ENCODE assay signal across 24 cellular contexts in genomic region chr17:66270106-66270505, GRCh38. TPM values are rescaled to one million over a fixed set of nuclear protein-coding genes. Genes with fewer than 3 reads are reported as not detected.
"Had no signal": no experiment of that assay in that cellular context is flagged by ENCODE, and none has a peak within 500 bp of the region (broad histone marks: within the 10 kb centered on the region; RNA-seq: fewer than 3 reads in every experiment).

No MANE protein-coding gene starts in this region.

- H3K27me3 Mint-ChIP-seq: stimulated activated naive CD8-positive, alpha-beta T cell treated with anti-CD3 and anti-CD28 coated beads, Interleukin-15, amount 100 ng/mL, for 72 hours had no signal

- H3K27ac Mint-ChIP-seq: naive B cell; nephron; stimulated activated naive B cell treated with anti-CD40 and anti-IgM and Interleukin-4, amounts not matched to agents 10 μg/mL and 1 μg/mL and 100 μg/mL, for 72 hours; stimulated activated naive CD8-positive, alpha-beta T cell treated with anti-CD3 and anti-CD28 coated beads, Interleukin-15, amount 100 ng/mL, for 72 hours had no signal

- DNase-seq: effector CD4-positive, alpha-beta T cell; foreskin melanocyte; head of caudate nucleus; mesendoderm; naive B cell; psoas muscle; retina; stimulated activated CD4-positive, alpha-beta T cell treated with anti-CD3 and anti-CD28 coated beads, Interleukin-2, amount 100 ng/mL, for 24 hours; stimulated activated CD4-positive, alpha-beta T cell treated with anti-CD3 and anti-CD28 coated beads, Interleukin-4, amount 100 ng/mL, for 4 hours; stimulated activated naive B cell treated with anti-CD40 and anti-IgM and Interleukin-4, amounts not matched to agents 10 μg/mL and 1 μg/mL and 100 μg/mL, for 72 hours; stimulated activated naive CD8-positive, alpha-beta T cell treated with anti-CD3 and anti-CD28 coated beads, Interleukin-15, amount 100 ng/mL, for 72 hours; testis; upper lobe of right lung had no signal

- H3K36me3 Mint-ChIP-seq: naive B cell; stimulated activated naive B cell treated with anti-CD40 and anti-IgM and Interleukin-4, amounts not matched to agents 10 μg/mL and 1 μg/mL and 100 μg/mL, for 72 hours had no signal

- H3K4me2 ChIP-seq: hepatocyte had no signal

- H3K4me3 ChIP-seq: hepatocyte, psoas muscle, testis, tibial nerve, upper lobe of right lung, vagina had no signal

- ATAC-seq: psoas muscle; sciatic nerve; stimulated activated naive B cell treated with anti-CD40 and anti-IgM and Interleukin-4, amounts not matched to agents 10 μg/mL and 1 μg/mL and 100 μg/mL, for 72 hours; stimulated activated naive CD8-positive, alpha-beta T cell treated with anti-CD3 and anti-CD28 coated beads, Interleukin-15, amount 100 ng/mL, for 72 hours; upper lobe of right lung had no signal

- H3K9me3 ChIP-seq: psoas muscle, testis, upper lobe of right lung, vagina had no signal

- H2AFZ ChIP-seq: hepatocyte had no signal

- H3K36me3 ChIP-seq: tibial nerve, upper lobe of right lung, vagina had no signal

- H3K4me1 ChIP-seq: psoas muscle, testis, upper lobe of right lung, vagina had no signal

- H3K27ac ChIP-seq: hepatocyte, psoas muscle, testis, tibial nerve, upper lobe of right lung, vagina had no signal

- H3K27me3 ChIP-seq: hepatocyte, testis, tibial nerve, upper lobe of right lung, vagina had no signal

- H3K4me3 Mint-ChIP-seq: nephron; stimulated activated naive B cell treated with anti-CD40 and anti-IgM and Interleukin-4, amounts not matched to agents 10 μg/mL and 1 μg/mL and 100 μg/mL, for 72 hours; stimulated activated naive CD8-positive, alpha-beta T cell treated with anti-CD3 and anti-CD28 coated beads, Interleukin-15, amount 100 ng/mL, for 72 hours had no signal

- H3K4me1 Mint-ChIP-seq: naive B cell; stimulated activated naive B cell treated with anti-CD40 and anti-IgM and Interleukin-4, amounts not matched to agents 10 μg/mL and 1 μg/mL and 100 μg/mL, for 72 hours; stimulated activated naive CD8-positive, alpha-beta T cell treated with anti-CD3 and anti-CD28 coated beads, Interleukin-15, amount 100 ng/mL, for 72 hours had no signal

- H3K79me2 ChIP-seq: hepatocyte had no signal

RNA-seq across cellular contexts. Expression of gene APOH, which starts 40.9 kb away (rescaled TPM):
- total RNA-seq: dermis microvascular lymphatic vessel endothelial cell, kidney epithelial cell, lung microvascular endothelial cell, omental fat pad, sciatic nerve, subcutaneous adipose tissue, tibial nerve, vagina had no signal
- polyA plus RNA-seq: esophagus, psoas muscle had no signal
